Comparison of ENCODE assay signal across 16 cellular contexts in genomic region chr11:123391646-123392348, GRCh38. TPM values are rescaled to one million over a fixed set of nuclear protein-coding genes. Genes with fewer than 3 reads are reported as not detected.
DNase-seq lines count a peak whose midpoint lies in the region; ATAC-seq and TF ChIP-seq lines count a peak whose summit lies in the region.
"Had no signal": no experiment of that assay in that cellular context is flagged by ENCODE, and none has a peak within 500 bp of the region (broad histone marks: within the 10 kb centered on the region; RNA-seq: fewer than 3 reads in every experiment).

No MANE protein-coding gene starts in this region.

- H3K79me1 ChIP-seq in mesendoderm (ENCODE audit: low read length), result no peaks in the 10 kb centered on the region

- peak overlapping the region in 1 of 2 donors; percentile 27 for H3K27ac Mint-ChIP-seq in natural killer cell treated with Interleukin-12 subunit alpha and Interleukin-12 subunit beta and Interleukin-15 and Interleukin-18, amount 100 ng/mL, for 72 hours
- no peak overlapping the region for H3K27ac Mint-ChIP-seq in natural killer cell
- H3K27ac Mint-ChIP-seq in activated T-helper 1 cell treated with anti-CD3 and anti-CD28 coated beads, Interleukin-12 subunit alpha, Interleukin-12 subunit beta, Interleukin-2, Interleukin-4 antibody, amounts not matched to agents 30 ng/mL and 10 ng/mL and 1 ng/mL, durations not matched to agents 14 hours and 24 hours and 36 hours, result peak overlapping the region; percentile 72
- H3K27ac Mint-ChIP-seq: IgD-negative memory B cell had no signal

- H3K18ac ChIP-seq in mesendoderm (ENCODE audit: low read length), result no peak overlapping the region

- H3K56ac ChIP-seq in mesendoderm (ENCODE audit: low read length), result no peak overlapping the region

- peak overlapping the region; percentile 34 for H3K4me3 Mint-ChIP-seq in natural killer cell treated with Interleukin-12 subunit alpha and Interleukin-12 subunit beta and Interleukin-15 and Interleukin-18, amount 100 ng/mL, for 72 hours
- H3K4me3 Mint-ChIP-seq in natural killer cell, result no peak overlapping the region
- H3K4me3 Mint-ChIP-seq in activated T-helper 1 cell treated with anti-CD3 and anti-CD28 coated beads, Interleukin-12 subunit alpha, Interleukin-12 subunit beta, Interleukin-2, Interleukin-4 antibody, amounts not matched to agents 30 ng/mL and 10 ng/mL and 1 ng/mL, durations not matched to agents 14 hours and 24 hours and 36 hours, result peak overlapping the region; percentile 52
- H3K4me3 Mint-ChIP-seq: IgD-negative memory B cell had no signal

- H3K27ac ChIP-seq in mesendoderm (ENCODE audit: low read depth, low read length), result no peak overlapping the region
- H3K27ac ChIP-seq: BLaER1 had no signal

- H3K36me3 Mint-ChIP-seq in natural killer cell treated with Interleukin-12 subunit alpha and Interleukin-12 subunit beta and Interleukin-15 and Interleukin-18, amount 100 ng/mL, for 72 hours, result no peaks in the 10 kb centered on the region
- H3K36me3 Mint-ChIP-seq in natural killer cell, result no peaks in the 10 kb centered on the region
- H3K36me3 Mint-ChIP-seq in activated T-helper 1 cell treated with anti-CD3 and anti-CD28 coated beads, Interleukin-12 subunit alpha, Interleukin-12 subunit beta, Interleukin-2, Interleukin-4 antibody, amounts not matched to agents 30 ng/mL and 10 ng/mL and 1 ng/mL, durations not matched to agents 14 hours and 24 hours and 36 hours (ENCODE audit: low read depth), result peaks cover 37% of the 10 kb centered on the region
- H3K36me3 Mint-ChIP-seq: IgD-negative memory B cell had no signal

- no peaks in the 10 kb centered on the region for H3K27me3 ChIP-seq in mesendoderm (ENCODE audit: insufficient read depth, low read length, poor library complexity)
- H3K27me3 ChIP-seq: BLaER1 had no signal

- DNase-seq in NCI-H1092 (lab: John Stamatoyannopoulos, UW), result peak; percentile 12
- no peak for DNase-seq in NCI-H1092 treated with DMSO at 0.1 percent for 48 hours (lab: John Stamatoyannopoulos, UW)
- no peak for DNase-seq in natural killer cell treated with Interleukin-12 subunit alpha and Interleukin-12 subunit beta and Interleukin-15 and Interleukin-18, amount 100 ng/mL, for 72 hours (ENCODE audit: low spot score)
- no peak for DNase-seq in natural killer cell
- no peak for DNase-seq in activated T-helper 1 cell treated with anti-CD3 and anti-CD28 coated beads, Interleukin-12 subunit alpha, Interleukin-12 subunit beta, Interleukin-2, Interleukin-4 antibody, amounts not matched to agents 30 ng/mL and 10 ng/mL and 1 ng/mL, durations not matched to agents 14 hours and 24 hours and 36 hours (ENCODE audit: low spot score)
- DNase-seq in GOT3 (lab: John Stamatoyannopoulos, UW), result no peak
- no peak for DNase-seq in DMS 273 treated with DMSO at 0.1 percent for 48 hours (lab: John Stamatoyannopoulos, UW)
- no peak for DNase-seq in mesendoderm
- DNase-seq: 8988T, NCI-H1436, NCI-H2029 treated with DMSO at 0.1 percent for 48 hours, NCI-H446 treated with DMSO at 0.1 percent for 48 hours, NCI-H774 had no signal

- peaks cover 7 to 12% of the 10 kb centered on the region in 2 donors for H3K27me3 Mint-ChIP-seq in natural killer cell treated with Interleukin-12 subunit alpha and Interleukin-12 subunit beta and Interleukin-15 and Interleukin-18, amount 100 ng/mL, for 72 hours
- H3K27me3 Mint-ChIP-seq in natural killer cell (ENCODE audit: low read depth in 2 of 2), result peaks cover 6% of the 10 kb centered on the region in 2 donors
- no peaks in the 10 kb centered on the region for H3K27me3 Mint-ChIP-seq in activated T-helper 1 cell treated with anti-CD3 and anti-CD28 coated beads, Interleukin-12 subunit alpha, Interleukin-12 subunit beta, Interleukin-2, Interleukin-4 antibody, amounts not matched to agents 30 ng/mL and 10 ng/mL and 1 ng/mL, durations not matched to agents 14 hours and 24 hours and 36 hours (ENCODE audit: insufficient read depth)

- intact Hi-C loops in natural killer cell (cut with micrococcal nuclease), result no loop called here
- intact Hi-C loops in activated T-helper 1 cell treated with anti-CD3 and anti-CD28 coated beads, Interleukin-12 subunit alpha, Interleukin-12 subunit beta, Interleukin-2, Interleukin-4 antibody, amounts not matched to agents 30 ng/mL and 10 ng/mL and 1 ng/mL, durations not matched to agents 14 hours and 24 hours and 36 hours (cut with micrococcal nuclease), result loop anchor here (1.0 to 2.0 kb wide), 2 partner anchors 13 to 16 kb away; no protein-coding TSS in a partner anchor

- H3K9me3 Mint-ChIP-seq in natural killer cell treated with Interleukin-12 subunit alpha and Interleukin-12 subunit beta and Interleukin-15 and Interleukin-18, amount 100 ng/mL, for 72 hours, result no peaks in the 10 kb centered on the region
- no peaks in the 10 kb centered on the region for H3K9me3 Mint-ChIP-seq in natural killer cell
- H3K9me3 Mint-ChIP-seq in activated T-helper 1 cell treated with anti-CD3 and anti-CD28 coated beads, Interleukin-12 subunit alpha, Interleukin-12 subunit beta, Interleukin-2, Interleukin-4 antibody, amounts not matched to agents 30 ng/mL and 10 ng/mL and 1 ng/mL, durations not matched to agents 14 hours and 24 hours and 36 hours, result peaks cover 3% of the 10 kb centered on the region
- H3K9me3 Mint-ChIP-seq: IgD-negative memory B cell had no signal

- H3K4ac ChIP-seq in mesendoderm (ENCODE audit: low read depth, low read length), result no peak overlapping the region

- no peak overlapping the region for H2BK15ac ChIP-seq in mesendoderm (replicated peaks; ENCODE audit: low read depth)

- H3K4me1 Mint-ChIP-seq in natural killer cell treated with Interleukin-12 subunit alpha and Interleukin-12 subunit beta and Interleukin-15 and Interleukin-18, amount 100 ng/mL, for 72 hours (ENCODE audit: low read depth in 2 of 2), result peaks cover 3 to 38% of the 10 kb centered on the region in 2 donors
- H3K4me1 Mint-ChIP-seq in natural killer cell, result no peaks in the 10 kb centered on the region
- peaks cover 66% of the 10 kb centered on the region for H3K4me1 Mint-ChIP-seq in activated T-helper 1 cell treated with anti-CD3 and anti-CD28 coated beads, Interleukin-12 subunit alpha, Interleukin-12 subunit beta, Interleukin-2, Interleukin-4 antibody, amounts not matched to agents 30 ng/mL and 10 ng/mL and 1 ng/mL, durations not matched to agents 14 hours and 24 hours and 36 hours (ENCODE audit: low read depth)

- H3K4me3 ChIP-seq in mesendoderm (ENCODE audit: low read length), result no peak overlapping the region
- H3K4me3 ChIP-seq: BLaER1 had no signal

- no peak overlapping the region for H4K5ac ChIP-seq in mesendoderm (ENCODE audit: low read length)

- no CpG with 5 or more reads among the region's 6 CpGs for WGBS in mesendoderm (ENCODE audit: extremely low coverage, insufficient coverage, low lambda C conversion rate)

- no peaks in the 10 kb centered on the region for H3K4me1 ChIP-seq in mesendoderm (ENCODE audit: control insufficient read depth, low read depth, low read length)

- H3K23ac ChIP-seq in mesendoderm (ENCODE audit: low read length), result no peak overlapping the region

- peak in 1 of 2 donors; percentile 52 for ATAC-seq in natural killer cell treated with Interleukin-12 subunit alpha and Interleukin-12 subunit beta and Interleukin-15 and Interleukin-18, amount 100 ng/mL, for 72 hours
- ATAC-seq in natural killer cell, result no peak
- ATAC-seq: SK-N-SH treated with all-trans-retinoic acid at 6 μM for 48 hours had no signal

- no peaks in the 10 kb centered on the region for H3K36me3 ChIP-seq in mesendoderm (ENCODE audit: control insufficient read depth, insufficient read depth, low read length)
- H3K36me3 ChIP-seq: BLaER1 had no signal

- H2AK5ac ChIP-seq in mesendoderm (ENCODE audit: low read length), result no peak overlapping the region

- H4K8ac ChIP-seq in mesendoderm (ENCODE audit: low read depth, low read length), result no peak overlapping the region

- no peak for TF ChIP-seq CTCF in natural killer cell (IDR thresholded peaks at IDR 0.05)

- no peak overlapping the region for H2BK5ac ChIP-seq in mesendoderm (ENCODE audit: low read length)

- H3K79me2 ChIP-seq in mesendoderm (ENCODE audit: control insufficient read depth, insufficient read depth, low read length), result no peaks in the 10 kb centered on the region

- no peak overlapping the region for H3K9ac ChIP-seq in mesendoderm (ENCODE audit: low read length)
- H3K9ac ChIP-seq: BLaER1 had no signal

- H3K4me2 ChIP-seq in mesendoderm (ENCODE audit: low read length), result no peak overlapping the region
- H3K4me2 ChIP-seq: BLaER1 had no signal

- H2BK120ac ChIP-seq in mesendoderm (ENCODE audit: low read depth, low read length), result no peak overlapping the region

RNA-seq across cellular contexts. Expression of gene GRAMD1B, which starts 38.3 kb away (rescaled TPM):
- total RNA-seq in natural killer cell treated with Interleukin-12 subunit alpha and Interleukin-12 subunit beta and Interleukin-15 and Interleukin-18, amount 100 ng/mL, for 72 hours, result 100 to 1,000 TPM in 1 of 2 donors, 10 to 100 TPM in 1; 20.3 to 104 TPM
- 10 to 100 TPM in 1 of 3 donors, 1 to 10 TPM in 2; 5.9 to 10.3 (median 8.8) TPM for total RNA-seq in natural killer cell
- 154 and 155 TPM in 2 replicates for total RNA-seq in activated T-helper 1 cell treated with anti-CD3 and anti-CD28 coated beads, Interleukin-12 subunit alpha, Interleukin-12 subunit beta, Interleukin-2, Interleukin-4 antibody, amounts not matched to agents 30 ng/mL and 10 ng/mL and 1 ng/mL, durations not matched to agents 14 hours and 24 hours and 36 hours
- polyA plus RNA-seq in mesendoderm (2013, experiment 1 of 2), result 5.0 TPM
- 5.0 TPM for polyA plus RNA-seq in mesendoderm (2013, experiment 2 of 2)
- polyA plus RNA-seq: IgD-negative memory B cell had no signal
